In the genomic region with DNA sequence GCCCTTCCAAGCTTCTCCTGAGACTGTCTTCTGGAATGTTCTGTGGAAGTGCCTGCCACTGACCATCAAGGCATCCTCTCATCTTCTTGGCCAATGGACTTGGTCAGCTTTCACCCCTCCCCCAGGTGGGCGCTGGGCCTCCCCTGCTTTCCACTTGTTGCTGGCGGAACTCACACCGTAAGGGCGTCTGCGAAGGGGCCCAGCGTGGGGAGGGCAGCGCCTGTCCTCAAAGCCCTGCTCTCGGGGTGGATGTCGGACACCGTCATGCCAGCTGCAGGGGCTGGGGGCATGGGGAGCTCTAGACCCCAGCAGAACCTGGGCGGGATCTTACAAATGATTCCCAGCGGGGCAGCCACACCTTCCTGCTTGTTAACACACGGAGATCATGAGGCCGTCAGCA, we compare ENCODE assay signal across 21 cellular contexts. TPM values are rescaled to one million over a fixed set of nuclear protein-coding genes. Genes with fewer than 3 reads are reported as not detected.
A peak's percentile ranks its signal among the peaks of the same experiment; 100 is the strongest.
DNase-seq lines count a peak whose midpoint lies in the region; ATAC-seq and TF ChIP-seq lines count a peak whose summit lies in the region.
"Had no signal": no experiment of that assay in that cellular context is flagged by ENCODE, and none has a peak within 500 bp of the region (broad histone marks: within the 10 kb centered on the region; RNA-seq: fewer than 3 reads in every experiment).

No MANE protein-coding gene starts in this region.

- BruUV-seq in IMR-90 (replicated peaks; lab: Mats Ljungman, UMichigan): no TSS peak

- no peaks in the 10 kb centered on the region for H3K36me3 Mint-ChIP-seq in neural crest cell (ENCODE audit: low read depth)
- no peaks in the 10 kb centered on the region for H3K36me3 Mint-ChIP-seq in stimulated activated effector memory CD8-positive, alpha-beta T cell treated with anti-CD3 and anti-CD28 coated beads, Interleukin-12 subunit alpha, Interleukin-12 subunit beta, amount 100 ng/mL, for 72 hours
- H3K36me3 Mint-ChIP-seq: CD4-positive, alpha-beta memory T cell had no signal

- TF ChIP-seq RAD21 in IMR-90 (IDR thresholded peaks at IDR 0.05; ENCODE audit: low read length): no peak

- no peak for ATAC-seq in IMR-90 (ENCODE audit: low read depth)
- no peak for ATAC-seq in stimulated activated effector memory CD8-positive, alpha-beta T cell treated with anti-CD3 and anti-CD28 coated beads, Interleukin-12 subunit alpha, Interleukin-12 subunit beta, amount 100 ng/mL, for 72 hours
- ATAC-seq in GM18505 (IDR thresholded peaks at IDR 0.05; ENCODE audit: unreplicated experiment): no peak
- ATAC-seq in GM18519 (IDR thresholded peaks at IDR 0.05; ENCODE audit: low FRiP score, unreplicated experiment): no peak
- ATAC-seq: A549 had no signal

- H3K4me2 ChIP-seq in BLaER1 (no peak overlapping the region), IMR-90 (ENCODE audit: low read depth, low read length) (no peak overlapping the region)
- H3K4me2 ChIP-seq: A549 had no signal

- H2AFZ ChIP-seq in IMR-90 (replicated peaks; ENCODE audit: low read length, poor library complexity): no peak overlapping the region

- WGBS in IMR-90 (ENCODE audit: extremely low coverage in 2 of 2, insufficient read length in 1 of 2), 2 experiments: 98% methylated on average over 7 of the region's 14 CpGs; no CpG with 5 or more reads in 1 of the 2 experiments

- no peaks in the 10 kb centered on the region for H3K9me3 Mint-ChIP-seq in neural crest cell
- no peaks in the 10 kb centered on the region for H3K9me3 Mint-ChIP-seq in stimulated activated effector memory CD8-positive, alpha-beta T cell treated with anti-CD3 and anti-CD28 coated beads, Interleukin-12 subunit alpha, Interleukin-12 subunit beta, amount 100 ng/mL, for 72 hours
- H3K9me3 Mint-ChIP-seq: CD4-positive, alpha-beta memory T cell had no signal

- TF ChIP-seq CTCF in IMR-90 (conservative IDR thresholded peaks at IDR 0.05; ENCODE audit: low read depth, low read length): no peak
- TF ChIP-seq CTCF in neural crest cell (conservative IDR thresholded peaks at IDR 0.05): no peak

- peaks cover 4 to 11% of the 10 kb centered on the region in 2 experiments; a peak in 3 of 4 replicates for H3K79me1 ChIP-seq in IMR-90 (ENCODE audit: low read depth in 1 of 2, low read length in 2 of 2)

- H3K27me3 ChIP-seq in BLaER1: no peaks in the 10 kb centered on the region
- no peaks in the 10 kb centered on the region for H3K27me3 ChIP-seq in IMR-90 (ENCODE audit: control insufficient read depth, insufficient read depth, low read length)
- H3K27me3 ChIP-seq: BE2C had no signal

- no peaks in the 10 kb centered on the region for H3K4me1 Mint-ChIP-seq in neural crest cell
- no peaks in the 10 kb centered on the region for H3K4me1 Mint-ChIP-seq in stimulated activated effector memory CD8-positive, alpha-beta T cell treated with anti-CD3 and anti-CD28 coated beads, Interleukin-12 subunit alpha, Interleukin-12 subunit beta, amount 100 ng/mL, for 72 hours

- peak overlapping the region; percentile 50 for H3K27ac Mint-ChIP-seq in neural crest cell (ENCODE audit: unreplicated experiment)
- peak overlapping the region; percentile 63 for H3K27ac Mint-ChIP-seq in stimulated activated effector memory CD8-positive, alpha-beta T cell treated with anti-CD3 and anti-CD28 coated beads, Interleukin-12 subunit alpha, Interleukin-12 subunit beta, amount 100 ng/mL, for 72 hours
- H3K27ac Mint-ChIP-seq: CD4-positive, alpha-beta memory T cell had no signal

- H2AK5ac ChIP-seq in IMR-90 (ENCODE audit: low read depth, low read length): no peak overlapping the region

- dilution Hi-C loops in IMR-90 (cut with HindIII; ENCODE audit: low sequenced_read_pairs, unreplicated experiment): no loop called here

- intact Hi-C loops in IMR-90 (cut with micrococcal nuclease): no loop called here

- H3K14ac ChIP-seq in IMR-90 (replicated peaks; ENCODE audit: low read depth, low read length): no peak overlapping the region

- DNase-seq in IMR-90: no peak
- DNase-seq in neural crest cell (ENCODE audit: low read depth, low spot score): no peak
- no peak for DNase-seq in stimulated activated effector memory CD8-positive, alpha-beta T cell treated with anti-CD3 and anti-CD28 coated beads, Interleukin-12 subunit alpha, Interleukin-12 subunit beta, amount 100 ng/mL, for 72 hours (ENCODE audit: low spot score in 2 of 2)
- DNase-seq in DMS 273 treated with DMSO at 0.1 percent for 48 hours (lab: John Stamatoyannopoulos, UW): no peak
- DNase-seq: 8988T; ACHN; AML-193; BE2C; C1 segment of cervical spinal cord; Calu3; CD4-positive, alpha-beta memory T cell; COR-L47; DMS153; DND-41; GOT3; H7; HCEC 1CT had no signal

- H3K27ac ChIP-seq in BLaER1: no peak overlapping the region
- H3K27ac ChIP-seq in IMR-90 (ENCODE audit: insufficient read depth, low read length): no peak overlapping the region

- H4K8ac ChIP-seq in IMR-90 (ENCODE audit: low read depth in 2 of 2, low read length in 2 of 2): no peak overlapping the region

- H3K23ac ChIP-seq in IMR-90 (ENCODE audit: low read depth, low read length): no peak overlapping the region

- in situ Hi-C loops in IMR-90 (cut with MboI; ENCODE audit: low sequenced_read_pairs): no loop called here

- no peak overlapping the region for H3K4ac ChIP-seq in IMR-90 (ENCODE audit: low read depth, low read length)

- peaks cover 13% of the 10 kb centered on the region; the same call in 1 of the 2 replicates for H4K20me1 ChIP-seq in BLaER1
- H4K20me1 ChIP-seq in IMR-90 (ENCODE audit: insufficient read depth, low read length): peaks cover 61% of the 10 kb centered on the region

- H3K27me3 Mint-ChIP-seq in neural crest cell (ENCODE audit: low read depth): no peaks in the 10 kb centered on the region
- H3K27me3 Mint-ChIP-seq: CD4-positive, alpha-beta memory T cell had no signal

- peaks cover 2% of the 10 kb centered on the region; the same call in 1 of the 2 replicates for H3K9me1 ChIP-seq in IMR-90 (ENCODE audit: insufficient read depth, low read length)

- CTCF ChIA-PET in IMR-90 (lab: Yijun Ruan, JAX): no interaction called here

- POLR2A ChIA-PET in IMR-90 (lab: Charles Lee; ENCODE audit: unreplicated experiment): no interaction called here

- no peak overlapping the region for H3K56ac ChIP-seq in IMR-90 (ENCODE audit: extremely low read depth, insufficient read depth, low read length)

- H4K5ac ChIP-seq in IMR-90 (ENCODE audit: low read depth, low read length): no peak overlapping the region

- no peak overlapping the region for H3K4me3 Mint-ChIP-seq in neural crest cell
- H3K4me3 Mint-ChIP-seq in stimulated activated effector memory CD8-positive, alpha-beta T cell treated with anti-CD3 and anti-CD28 coated beads, Interleukin-12 subunit alpha, Interleukin-12 subunit beta, amount 100 ng/mL, for 72 hours: no peak overlapping the region
- H3K4me3 Mint-ChIP-seq: CD4-positive, alpha-beta memory T cell had no signal

- H3K18ac ChIP-seq in IMR-90 (ENCODE audit: low read depth, low read length): no peak overlapping the region

- no peaks in the 10 kb centered on the region for H3K9me3 ChIP-seq in BLaER1
- H3K9me3 ChIP-seq in IMR-90 (ENCODE audit: control insufficient read depth, insufficient read depth, low read length): no peaks in the 10 kb centered on the region
- H3K9me3 ChIP-seq: A549, BE2C had no signal

- peaks cover 23% of the 10 kb centered on the region for H3K4me1 ChIP-seq in BLaER1
- peaks cover 6% of the 10 kb centered on the region for H3K4me1 ChIP-seq in IMR-90 (ENCODE audit: control insufficient read depth, insufficient read depth, low read length)
- H3K4me1 ChIP-seq: BE2C had no signal

- H4K91ac ChIP-seq in IMR-90 (ENCODE audit: insufficient read depth, low read depth, low read length): peak overlapping the region; percentile 35; the same call in 1 of the 2 replicates

- H2BK20ac ChIP-seq in IMR-90 (ENCODE audit: low read depth, low read length): no peak overlapping the region

- H3K36me3 ChIP-seq in BLaER1: peaks cover 21% of the 10 kb centered on the region; the same call in 1 of the 2 replicates
- H3K36me3 ChIP-seq in IMR-90 (ENCODE audit: control insufficient read depth, insufficient read depth, low read length): peaks cover 30% of the 10 kb centered on the region; the same call in 1 of the 2 replicates
- H3K36me3 ChIP-seq: BE2C had no signal

- H2BK5ac ChIP-seq in IMR-90 (ENCODE audit: low read depth, low read length, poor library complexity, severe bottlenecking): no peak overlapping the region

- TF ChIP-seq POLR2A in IMR-90 (IDR thresholded peaks at IDR 0.05; ENCODE audit: low read depth, low read length) (no peak), GM18505 (IDR thresholded peaks at IDR 0.05; ENCODE audit: borderline replicate concordance, extremely low read depth, insufficient read depth, insufficient read length) (no peak)

- H3K4me3 ChIP-seq in BLaER1 (no peak overlapping the region), IMR-90 (ENCODE audit: insufficient read depth, low read depth, low read length) (no peak overlapping the region)
- H3K4me3 ChIP-seq: A549 had no signal

- no peak overlapping the region for H2BK120ac ChIP-seq in IMR-90 (ENCODE audit: low read depth, low read length)

- H2AK9ac ChIP-seq in IMR-90 (replicated peaks; ENCODE audit: low read depth, low read length, poor library complexity): peak overlapping the region; percentile 62

- no peak overlapping the region for H2BK15ac ChIP-seq in IMR-90 (ENCODE audit: low read depth, low read length)

- 0 out of 2 replicates have a peak overlapping the region, but pooled peaks have one; percentile 7 for H3K9ac ChIP-seq in BLaER1
- no peak overlapping the region for H3K9ac ChIP-seq in IMR-90 (ENCODE audit: low read depth, low read length)

TF ChIP-seq in IMR-90, 13 proteins besides CTCF, POLR2A, EP300 and RAD21 (continues in another document):
- no peak for TF ChIP-seq MAZ (IDR thresholded peaks at IDR 0.05; ENCODE audit: borderline replicate concordance, low read depth, low read length)
- no peak for TF ChIP-seq RFX5 (IDR thresholded peaks at IDR 0.05; ENCODE audit: low read depth, low read length)
- TF ChIP-seq FOS (IDR thresholded peaks at IDR 0.05; ENCODE audit: low read depth, low read length): no peak
- no peak for TF ChIP-seq SMC3 (IDR thresholded peaks at IDR 0.05; ENCODE audit: low read depth, low read length)
- TF ChIP-seq NFE2L2 (IDR thresholded peaks at IDR 0.05; ENCODE audit: low read depth, low read length): no peak

RNA-seq across cellular contexts. Expression of gene ZFPM1, which starts 11.6 kb away (rescaled TPM):
- total RNA-seq in IMR-90 (2012; rRNA removed): 0.28 and 0.36 TPM in 2 replicates
- polyA plus RNA-seq in IMR-90 (2012; rRNA removed): 1.1 and 1.8 TPM in 2 replicates
- 1.2 and 2.4 TPM in 2 replicates for polyA plus RNA-seq in IMR-90 (2012; cell fraction: cytosol; rRNA removed)
- 4.0 and 9.2 TPM in 2 replicates for polyA plus RNA-seq in IMR-90 (2012; cell fraction: nucleus; rRNA removed; ENCODE audit: low replicate concordance)
- 11.1 and 11.2 TPM in 2 replicates for total RNA-seq in neural crest cell

RNA-seq across cellular contexts. Expression of gene ZNF469, which starts 58.7 kb away (rescaled TPM):
- total RNA-seq in IMR-90 (2012; rRNA removed) (1.1 and 1.4 TPM in 2 replicates), neural crest cell (0.52 and 0.58 TPM in 2 replicates)
- 13.3 and 16.4 TPM in 2 replicates for polyA plus RNA-seq in IMR-90 (2012; rRNA removed)
- 5.1 and 8.8 TPM in 2 replicates for polyA plus RNA-seq in IMR-90 (2012; cell fraction: cytosol; rRNA removed)
- 32.3 and 70.4 TPM in 2 replicates for polyA plus RNA-seq in IMR-90 (2012; cell fraction: nucleus; rRNA removed; ENCODE audit: low replicate concordance)
